ENCODE assay signal across 1 cellular context in the genomic region with DNA sequence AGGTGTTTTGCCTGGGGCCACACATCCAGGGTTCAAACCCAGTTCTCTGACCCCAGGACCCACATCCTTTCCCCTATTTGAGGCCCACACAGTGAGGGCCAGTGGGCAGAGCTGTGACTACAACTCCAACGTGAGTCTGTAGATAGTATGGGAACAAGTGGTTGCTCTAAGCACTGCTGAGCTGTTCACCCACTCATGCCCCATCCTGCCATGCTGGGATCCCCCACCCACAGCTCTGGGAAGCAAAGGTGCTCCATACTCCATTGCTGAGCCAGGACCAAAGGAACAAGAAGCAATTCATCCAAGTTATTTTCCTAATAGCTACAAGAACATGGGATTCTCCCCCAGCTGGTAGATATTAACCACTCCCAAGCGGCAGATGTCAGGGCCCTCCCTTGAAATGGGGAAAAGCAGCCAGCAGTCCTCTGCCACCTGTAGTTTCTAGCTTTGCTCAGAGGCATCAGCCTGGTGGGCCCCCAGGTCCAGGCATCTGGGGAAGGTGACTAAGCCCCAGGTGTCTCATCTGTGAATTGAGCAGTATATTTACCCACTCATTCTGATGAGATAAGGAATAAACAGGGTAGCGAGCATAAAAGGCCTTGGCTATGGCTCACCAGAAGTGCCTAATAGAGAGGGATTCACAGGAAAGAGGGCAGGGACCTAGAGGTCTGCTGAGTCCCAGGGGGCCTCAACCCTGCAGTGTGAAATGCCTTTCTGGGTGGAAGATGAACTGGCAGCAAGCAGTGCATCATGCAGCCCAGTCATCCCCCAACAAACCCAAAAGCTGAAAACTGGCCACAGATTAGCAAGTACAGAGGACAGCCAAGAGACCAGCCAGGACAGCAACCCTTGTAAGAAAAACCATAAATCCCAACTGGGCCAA.
TF ChIP-seq lines count a peak whose summit lies in the region.

No MANE protein-coding gene starts in this region.

TF ChIP-seq in WTC11, 78 proteins besides CTCF, POLR2A, EP300 and RAD21 (continued from another document):
- TF ChIP-seq, protein P1, sequence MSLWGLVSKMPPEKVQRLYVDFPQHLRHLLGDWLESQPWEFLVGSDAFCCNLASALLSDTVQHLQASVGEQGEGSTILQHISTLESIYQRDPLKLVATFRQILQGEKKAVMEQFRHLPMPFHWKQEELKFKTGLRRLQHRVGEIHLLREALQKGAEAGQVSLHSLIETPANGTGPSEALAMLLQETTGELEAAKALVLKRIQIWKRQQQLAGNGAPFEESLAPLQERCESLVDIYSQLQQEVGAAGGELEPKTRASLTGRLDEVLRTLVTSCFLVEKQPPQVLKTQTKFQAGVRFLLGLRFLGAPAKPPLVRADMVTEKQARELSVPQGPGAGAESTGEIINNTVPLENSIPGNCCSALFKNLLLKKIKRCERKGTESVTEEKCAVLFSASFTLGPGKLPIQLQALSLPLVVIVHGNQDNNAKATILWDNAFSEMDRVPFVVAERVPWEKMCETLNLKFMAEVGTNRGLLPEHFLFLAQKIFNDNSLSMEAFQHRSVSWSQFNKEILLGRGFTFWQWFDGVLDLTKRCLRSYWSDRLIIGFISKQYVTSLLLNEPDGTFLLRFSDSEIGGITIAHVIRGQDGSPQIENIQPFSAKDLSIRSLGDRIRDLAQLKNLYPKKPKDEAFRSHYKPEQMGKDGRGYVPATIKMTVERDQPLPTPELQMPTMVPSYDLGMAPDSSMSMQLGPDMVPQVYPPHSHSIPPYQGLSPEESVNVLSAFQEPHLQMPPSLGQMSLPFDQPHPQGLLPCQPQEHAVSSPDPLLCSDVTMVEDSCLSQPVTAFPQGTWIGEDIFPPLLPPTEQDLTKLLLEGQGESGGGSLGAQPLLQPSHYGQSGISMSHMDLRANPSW (CRISPR knock-in tag; conservative IDR thresholded peaks at IDR 0.05; ENCODE audit: low read depth): no peak
- TF ChIP-seq, protein P2, sequence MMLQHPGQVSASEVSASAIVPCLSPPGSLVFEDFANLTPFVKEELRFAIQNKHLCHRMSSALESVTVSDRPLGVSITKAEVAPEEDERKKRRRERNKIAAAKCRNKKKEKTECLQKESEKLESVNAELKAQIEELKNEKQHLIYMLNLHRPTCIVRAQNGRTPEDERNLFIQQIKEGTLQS (CRISPR knock-in tag; conservative IDR thresholded peaks at IDR 0.05): no peak
- TF ChIP-seq SMAD4 (CRISPR knock-in tag; IDR thresholded peaks at IDR 0.05): no peak
- TF ChIP-seq ZNF671 (CRISPR knock-in tag; IDR thresholded peaks at IDR 0.05): no peak
- TF ChIP-seq IRF2 (CRISPR knock-in tag; IDR thresholded peaks at IDR 0.05; ENCODE audit: borderline replicate concordance, low read depth): no peak
- TF ChIP-seq GABPB1 (CRISPR knock-in tag; IDR thresholded peaks at IDR 0.05): no peak
- no peak for TF ChIP-seq NR1H2 (CRISPR knock-in tag; IDR thresholded peaks at IDR 0.05)
- TF ChIP-seq, protein P3, sequence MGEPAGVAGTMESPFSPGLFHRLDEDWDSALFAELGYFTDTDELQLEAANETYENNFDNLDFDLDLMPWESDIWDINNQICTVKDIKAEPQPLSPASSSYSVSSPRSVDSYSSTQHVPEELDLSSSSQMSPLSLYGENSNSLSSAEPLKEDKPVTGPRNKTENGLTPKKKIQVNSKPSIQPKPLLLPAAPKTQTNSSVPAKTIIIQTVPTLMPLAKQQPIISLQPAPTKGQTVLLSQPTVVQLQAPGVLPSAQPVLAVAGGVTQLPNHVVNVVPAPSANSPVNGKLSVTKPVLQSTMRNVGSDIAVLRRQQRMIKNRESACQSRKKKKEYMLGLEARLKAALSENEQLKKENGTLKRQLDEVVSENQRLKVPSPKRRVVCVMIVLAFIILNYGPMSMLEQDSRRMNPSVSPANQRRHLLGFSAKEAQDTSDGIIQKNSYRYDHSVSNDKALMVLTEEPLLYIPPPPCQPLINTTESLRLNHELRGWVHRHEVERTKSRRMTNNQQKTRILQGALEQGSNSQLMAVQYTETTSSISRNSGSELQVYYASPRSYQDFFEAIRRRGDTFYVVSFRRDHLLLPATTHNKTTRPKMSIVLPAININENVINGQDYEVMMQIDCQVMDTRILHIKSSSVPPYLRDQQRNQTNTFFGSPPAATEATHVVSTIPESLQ (CRISPR knock-in tag; IDR thresholded peaks at IDR 0.05): no peak
- TF ChIP-seq, protein P4, sequence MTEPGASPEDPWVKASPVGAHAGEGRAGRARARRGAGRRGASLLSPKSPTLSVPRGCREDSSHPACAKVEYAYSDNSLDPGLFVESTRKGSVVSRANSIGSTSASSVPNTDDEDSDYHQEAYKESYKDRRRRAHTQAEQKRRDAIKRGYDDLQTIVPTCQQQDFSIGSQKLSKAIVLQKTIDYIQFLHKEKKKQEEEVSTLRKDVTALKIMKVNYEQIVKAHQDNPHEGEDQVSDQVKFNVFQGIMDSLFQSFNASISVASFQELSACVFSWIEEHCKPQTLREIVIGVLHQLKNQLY (CRISPR knock-in tag; IDR thresholded peaks at IDR 0.05): no peak
